1 cellular context compared by ENCODE assay signal in genomic region chr5:51389326-51389581, GRCh38.
TF ChIP-seq lines count a peak whose summit lies in the region.

No MANE protein-coding gene starts in this region.

TF ChIP-seq in HepG2, 621 proteins besides CTCF, POLR2A, EP300 and RAD21:
- TF ChIP-seq POLR2G (IDR thresholded peaks at IDR 0.05; ENCODE audit: low read depth, low read length) (no peak), RFXAP (CRISPR knock-in tag; IDR thresholded peaks at IDR 0.05; ENCODE audit: borderline replicate concordance) (no peak), KLF13 (CRISPR knock-in tag; IDR thresholded peaks at IDR 0.05) (no peak), ZNF20 (CRISPR knock-in tag; IDR thresholded peaks at IDR 0.05) (no peak), SIN3B (IDR thresholded peaks at IDR 0.05; ENCODE audit: low read length) (no peak), THAP8 (CRISPR knock-in tag; IDR thresholded peaks at IDR 0.05; ENCODE audit: borderline replicate concordance) (no peak), MLX (CRISPR knock-in tag; IDR thresholded peaks at IDR 0.05) (no peak), ZNF331 (CRISPR knock-in tag; IDR thresholded peaks at IDR 0.05) (no peak), ZNF549 (CRISPR knock-in tag; IDR thresholded peaks at IDR 0.05) (no peak), ZKSCAN1 (IDR thresholded peaks at IDR 0.05; ENCODE audit: low read length) (no peak), ARNT2 (CRISPR knock-in tag; IDR thresholded peaks at IDR 0.05; ENCODE audit: low read depth) (no peak), FOXK2 (IDR thresholded peaks at IDR 0.05) (no peak), SKI (IDR thresholded peaks at IDR 0.05; ENCODE audit: partially characterized antibody) (no peak), ZFYVE20 (CRISPR knock-in tag; IDR thresholded peaks at IDR 0.05; ENCODE audit: borderline replicate concordance, low read depth) (no peak), FOXA3 (CRISPR knock-in tag; IDR thresholded peaks at IDR 0.05) (no peak), NFATC3 (CRISPR knock-in tag; IDR thresholded peaks at IDR 0.05) (no peak)
- TF ChIP-seq, protein P1, sequence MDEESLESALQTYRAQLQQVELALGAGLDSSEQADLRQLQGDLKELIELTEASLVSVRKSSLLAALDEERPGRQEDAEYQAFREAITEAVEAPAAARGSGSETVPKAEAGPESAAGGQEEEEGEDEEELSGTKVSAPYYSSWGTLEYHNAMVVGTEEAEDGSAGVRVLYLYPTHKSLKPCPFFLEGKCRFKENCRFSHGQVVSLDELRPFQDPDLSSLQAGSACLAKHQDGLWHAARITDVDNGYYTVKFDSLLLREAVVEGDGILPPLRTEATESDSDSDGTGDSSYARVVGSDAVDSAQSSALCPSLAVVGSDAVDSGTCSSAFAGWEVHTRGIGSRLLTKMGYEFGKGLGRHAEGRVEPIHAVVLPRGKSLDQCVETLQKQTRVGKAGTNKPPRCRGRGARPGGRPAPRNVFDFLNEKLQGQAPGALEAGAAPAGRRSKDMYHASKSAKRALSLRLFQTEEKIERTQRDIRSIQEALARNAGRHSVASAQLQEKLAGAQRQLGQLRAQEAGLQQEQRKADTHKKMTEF (CRISPR knock-in tag; IDR thresholded peaks at IDR 0.05): no peak
